ENCODE assay signal across 1 cellular context in genomic region chr14:72023128-72024042, GRCh38.
TF ChIP-seq lines count a peak whose summit lies in the region.

No MANE protein-coding gene starts in this region.

TF ChIP-seq in GM23338, 12 proteins besides CTCF, POLR2A, EP300 and RAD21 (continued from another document):
- no peak for TF ChIP-seq ZNF462 (CRISPR knock-in tag; IDR thresholded peaks at IDR 0.05)
- no peak for TF ChIP-seq CREB1 (CRISPR knock-in tag; IDR thresholded peaks at IDR 0.05; ENCODE audit: low read depth)
TF ChIP-seq in GM23338: peak in this region for 0.
